ENCODE assay signal across 24 cellular contexts in the genomic region with DNA sequence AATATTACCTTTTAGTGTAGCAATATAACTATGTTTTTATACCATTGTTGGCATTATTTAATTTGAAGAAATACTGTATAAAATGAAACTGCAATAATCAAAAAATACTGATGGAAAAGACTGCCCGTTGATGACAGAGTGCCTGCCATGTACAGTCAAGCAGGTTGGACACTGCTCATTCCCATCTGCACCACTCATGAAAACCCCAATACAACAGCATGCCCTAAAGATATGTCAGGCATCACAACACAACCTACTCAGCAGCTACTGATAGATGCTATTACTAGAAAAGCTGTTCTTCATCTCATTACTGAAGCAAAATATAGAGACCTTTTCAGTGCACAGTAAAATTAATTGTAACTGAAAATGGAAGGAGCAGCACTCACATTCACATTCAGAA.
"Had no signal": no experiment of that assay in that cellular context is flagged by ENCODE, and none has a peak within 500 bp of the region (broad histone marks: within the 10 kb centered on the region; RNA-seq: fewer than 3 reads in every experiment).

No MANE protein-coding gene starts in this region.

- H3K36me3 ChIP-seq: pancreas, prostate gland, right lobe of liver, sigmoid colon, stomach, thoracic aorta, thyroid gland, tibial nerve, upper lobe of left lung, vagina had no signal

- H3K4me1 ChIP-seq: pancreas, prostate gland, right lobe of liver, sigmoid colon, stomach, thyroid gland, tibial nerve, upper lobe of left lung, vagina had no signal

- DNase-seq: naive thymus-derived CD8-positive, alpha-beta T cell; nephron progenitor cell; nucleus accumbens; pancreas; right lobe of liver; sigmoid colon; small intestine; stimulated activated CD4-positive, alpha-beta T cell treated with anti-CD3 and anti-CD28 coated beads, Interleukin-15, amount 100 ng/mL, for 24 hours; stimulated activated CD4-positive, alpha-beta T cell treated with anti-CD3 and anti-CD28 coated beads, Interleukin-2, amount 100 ng/mL, for 24 hours; stimulated activated CD4-positive, alpha-beta T cell treated with anti-CD3 and anti-CD28 coated beads, Interleukin-2, amount 100 ng/mL, for 48 hours; stimulated activated CD4-positive, alpha-beta T cell treated with anti-CD3 and anti-CD28 coated beads, Interleukin-4, amount 100 ng/mL, for 24 hours; stimulated activated naive B cell treated with anti-CD40 and anti-IgM and Interleukin-4, amounts not matched to agents 10 μg/mL and 1 μg/mL and 100 μg/mL, for 72 hours; stimulated activated naive CD4-positive, alpha-beta T cell treated with Interleukin-2 at 50 U/mL for 16 hours; stomach; thyroid gland; trophoblast cell; upper lobe of left lung had no signal

- H3K27ac ChIP-seq: neutrophil, pancreas, prostate gland, right lobe of liver, sigmoid colon, stomach, thoracic aorta, thyroid gland, tibial nerve, upper lobe of left lung, vagina had no signal

- H3K4me3 ChIP-seq: pancreas, prostate gland, right lobe of liver, sigmoid colon, stomach, thoracic aorta, thyroid gland, tibial nerve, upper lobe of left lung, vagina had no signal

- H3K27me3 ChIP-seq: neutrophil, pancreas, right lobe of liver, sigmoid colon, stomach, thyroid gland, tibial nerve, upper lobe of left lung, vagina had no signal

- H3K9me3 ChIP-seq: neutrophil, pancreas, prostate gland, right lobe of liver, sigmoid colon, thoracic aorta, thyroid gland, upper lobe of left lung, vagina had no signal

- ATAC-seq: naive thymus-derived CD8-positive, alpha-beta T cell; natural killer cell treated with Interleukin-12 subunit alpha and Interleukin-12 subunit beta and Interleukin-15 and Interleukin-18, amount 100 ng/mL, for 72 hours; pancreas; right lobe of liver; stimulated activated effector memory CD8-positive, alpha-beta T cell treated with anti-CD3 and anti-CD28 coated beads, Interleukin-12 subunit alpha, Interleukin-12 subunit beta, amount 100 ng/mL, for 72 hours; stimulated activated naive B cell treated with anti-CD40 and anti-IgM and Interleukin-4, amounts not matched to agents 10 μg/mL and 1 μg/mL and 100 μg/mL, for 72 hours had no signal
